Comparison of ENCODE assay signal across 18 cellular contexts in genomic region chr1:229689273-229689672, GRCh38.
DNase-seq lines count a peak whose midpoint lies in the region; ATAC-seq and TF ChIP-seq lines count a peak whose summit lies in the region.
"Had no signal": no experiment of that assay in that cellular context is flagged by ENCODE, and none has a peak within 500 bp of the region (broad histone marks: within the 10 kb centered on the region; RNA-seq: fewer than 3 reads in every experiment).

No MANE protein-coding gene starts in this region.

- ATAC-seq in T-cell (replicated peaks in 1 of 4) (peak; percentile 50 to 75 (median 59)), left lung (peak; percentile 93), upper lobe of right lung (peak; percentile 86), GM18867 (IDR thresholded peaks at IDR 0.05; ENCODE audit: unreplicated experiment) (no peak)
- ATAC-seq: A549, Panc1 had no signal

- BruUV-seq in OCI-LY7 (replicated peaks; lab: Mats Ljungman, UMichigan), result no TSS peak

- H3K27me3 ChIP-seq in left lung (no peaks in the 10 kb centered on the region), upper lobe of right lung (no peaks in the 10 kb centered on the region)

- CTCF ChIA-PET in activated naive CD4-positive, alpha-beta T cell treated with anti-CD3 and anti-CD28 coated beads for 36 hours (lab: Charles Lee), result interaction anchor here (0.7 kb wide), 1 partner anchor 581 kb away, joined by 3 read pairs; no protein-coding TSS in a partner anchor
- CTCF ChIA-PET in T-cell (lab: Charles Lee), result no interaction called here
- CTCF ChIA-PET in OCI-LY7 (lab: Charles Lee; ENCODE audit: unreplicated experiment), result no interaction called here

- H3K36me3 Mint-ChIP-seq in activated naive CD4-positive, alpha-beta T cell treated with anti-CD3 and anti-CD28 coated beads for 36 hours (ENCODE audit: low read depth), result peaks cover 12% of the 10 kb centered on the region
- H3K36me3 Mint-ChIP-seq in T-cell, result peaks cover 10% of the 10 kb centered on the region

- H3K36me3 ChIP-seq in left lung (no peaks in the 10 kb centered on the region), upper lobe of right lung (no peaks in the 10 kb centered on the region), OCI-LY7 (ENCODE audit: insufficient read depth, low read length) (no peaks in the 10 kb centered on the region; the same call in 1 of the 2 replicates)

- no peaks in the 10 kb centered on the region for H4K20me1 ChIP-seq in OCI-LY7 (ENCODE audit: insufficient read depth, low read length)

- H3K4me1 Mint-ChIP-seq in activated naive CD4-positive, alpha-beta T cell treated with anti-CD3 and anti-CD28 coated beads for 36 hours (ENCODE audit: low read depth), result peaks cover 12% of the 10 kb centered on the region
- peaks cover 12 to 26% (median 13%) of the 10 kb centered on the region in 3 donors for H3K4me1 Mint-ChIP-seq in T-cell

- no peaks in the 10 kb centered on the region for H3K4me1 ChIP-seq in left lung
- no peaks in the 10 kb centered on the region for H3K4me1 ChIP-seq in upper lobe of right lung
- H3K4me1 ChIP-seq in OCI-LY7 (ENCODE audit: insufficient read depth, low read length, poor library complexity, severe bottlenecking), result peaks cover 48% of the 10 kb centered on the region
- H3K4me1 ChIP-seq: A549 had no signal

- peaks cover 10% of the 10 kb centered on the region for H3K9me3 Mint-ChIP-seq in activated naive CD4-positive, alpha-beta T cell treated with anti-CD3 and anti-CD28 coated beads for 36 hours
- H3K9me3 Mint-ChIP-seq in T-cell, result peaks cover 3 to 17% (median 13%) of the 10 kb centered on the region in 3 donors

- H3K9me3 ChIP-seq in left lung (peaks cover 0 to 13% of the 10 kb centered on the region in 2 donors), upper lobe of right lung (no peaks in the 10 kb centered on the region), OCI-LY7 (ENCODE audit: low read length) (peaks cover 22% of the 10 kb centered on the region)

- no peak overlapping the region for H3K27ac ChIP-seq in left lung
- H3K27ac ChIP-seq in upper lobe of right lung, result no peak overlapping the region
- no peak overlapping the region for H3K27ac ChIP-seq in OCI-LY7 (ENCODE audit: low read depth, low read length, poor library complexity, severe bottlenecking)
- H3K27ac ChIP-seq: A549, C4-2B, HL-60, SK-N-MC had no signal

- H3K4me2 ChIP-seq in OCI-LY7 (ENCODE audit: low read length), result no peak overlapping the region
- H3K4me2 ChIP-seq: A549 had no signal

- peaks cover 17% of the 10 kb centered on the region for H3K27me3 Mint-ChIP-seq in activated naive CD4-positive, alpha-beta T cell treated with anti-CD3 and anti-CD28 coated beads for 36 hours (ENCODE audit: low read depth)
- H3K27me3 Mint-ChIP-seq in T-cell, result peaks cover 4 to 15% of the 10 kb centered on the region in 2 donors

- H3K79me2 ChIP-seq in OCI-LY7 (ENCODE audit: insufficient read depth, low read depth, low read length), result no peaks in the 10 kb centered on the region

- POLR2A ChIA-PET in T-cell (lab: Charles Lee), result no interaction called here
- POLR2A ChIA-PET in OCI-LY7 (lab: Charles Lee), result no interaction called here

- H3K27ac Mint-ChIP-seq in activated naive CD4-positive, alpha-beta T cell treated with anti-CD3 and anti-CD28 coated beads for 36 hours, result no peak overlapping the region
- no peak overlapping the region for H3K27ac Mint-ChIP-seq in T-cell

- H3K4me3 ChIP-seq in left lung (no peak overlapping the region), upper lobe of right lung (no peak overlapping the region), OCI-LY7 (ENCODE audit: low read depth, low read length, poor library complexity, severe bottlenecking) (no peak overlapping the region)
- H3K4me3 ChIP-seq: A549, SK-N-MC had no signal

- peak; percentile 22 for DNase-seq in activated naive CD4-positive, alpha-beta T cell treated with anti-CD3 and anti-CD28 coated beads for 36 hours
- DNase-seq in activated naive CD4-positive, alpha-beta T cell treated with anti-CD3 and anti-CD28 coated beads, Interleukin-2, amount 50 U/mL, for 16 hours, result no peak
- DNase-seq in T-cell, result peak in 3 of 34 experiments; percentile 8 to 15 (median 13)
- peak in 1 of 2 donors; percentile 44 for DNase-seq in left lung
- peak; percentile 77 for DNase-seq in upper lobe of right lung
- DNase-seq in medulla oblongata (ENCODE audit: extremely low spot score), result no peak
- no peak for DNase-seq in OCI-LY7 (ENCODE audit: low spot score)
- DNase-seq: H9, KG1, NCI-H1436, NCI-H2029, NCI-H82 had no signal

- no peak for TF ChIP-seq CTCF in left lung (IDR thresholded peaks at IDR 0.05)
- no peak for TF ChIP-seq CTCF in upper lobe of right lung (IDR thresholded peaks at IDR 0.05)
- TF ChIP-seq CTCF in OCI-LY7 (conservative IDR thresholded peaks at IDR 0.05; ENCODE audit: low read length), result no peak

- no peak overlapping the region for H3K4me3 Mint-ChIP-seq in activated naive CD4-positive, alpha-beta T cell treated with anti-CD3 and anti-CD28 coated beads for 36 hours
- no peak overlapping the region for H3K4me3 Mint-ChIP-seq in T-cell
- H3K4me3 Mint-ChIP-seq: H9 had no signal

- no peaks in the 10 kb centered on the region for H3K9me2 ChIP-seq in OCI-LY7 (ENCODE audit: insufficient read depth, low read length)

- H2AFZ ChIP-seq in OCI-LY7 (ENCODE audit: low read length), result no peak overlapping the region

- intact Hi-C loops in activated naive CD4-positive, alpha-beta T cell treated with anti-CD3 and anti-CD28 coated beads for 36 hours (cut with micrococcal nuclease), result no loop called here
- intact Hi-C loops in left lung (cut with DNase I), result no loop called here
- intact Hi-C loops in upper lobe of right lung (cut with DNase I), result no loop called here
- intact Hi-C loops in OCI-LY7 (cut with micrococcal nuclease; ENCODE audit: unreplicated experiment), result no loop called here

Comparison
In these comparisons a context has a peak if more than half of its experiments do, and no peak if none do; other contexts are left out.
1. DNase-seq: peak in activated naive CD4-positive, alpha-beta T cell treated with anti-CD3 and anti-CD28 coated beads for 36 hours (single experiment) and upper lobe of right lung (single experiment); none in activated naive CD4-positive, alpha-beta T cell treated with anti-CD3 and anti-CD28 coated beads, Interleukin-2, amount 50 U/mL, for 16 hours (single experiment), medulla oblongata (single experiment) and OCI-LY7 (single experiment).